In the genomic region with DNA sequence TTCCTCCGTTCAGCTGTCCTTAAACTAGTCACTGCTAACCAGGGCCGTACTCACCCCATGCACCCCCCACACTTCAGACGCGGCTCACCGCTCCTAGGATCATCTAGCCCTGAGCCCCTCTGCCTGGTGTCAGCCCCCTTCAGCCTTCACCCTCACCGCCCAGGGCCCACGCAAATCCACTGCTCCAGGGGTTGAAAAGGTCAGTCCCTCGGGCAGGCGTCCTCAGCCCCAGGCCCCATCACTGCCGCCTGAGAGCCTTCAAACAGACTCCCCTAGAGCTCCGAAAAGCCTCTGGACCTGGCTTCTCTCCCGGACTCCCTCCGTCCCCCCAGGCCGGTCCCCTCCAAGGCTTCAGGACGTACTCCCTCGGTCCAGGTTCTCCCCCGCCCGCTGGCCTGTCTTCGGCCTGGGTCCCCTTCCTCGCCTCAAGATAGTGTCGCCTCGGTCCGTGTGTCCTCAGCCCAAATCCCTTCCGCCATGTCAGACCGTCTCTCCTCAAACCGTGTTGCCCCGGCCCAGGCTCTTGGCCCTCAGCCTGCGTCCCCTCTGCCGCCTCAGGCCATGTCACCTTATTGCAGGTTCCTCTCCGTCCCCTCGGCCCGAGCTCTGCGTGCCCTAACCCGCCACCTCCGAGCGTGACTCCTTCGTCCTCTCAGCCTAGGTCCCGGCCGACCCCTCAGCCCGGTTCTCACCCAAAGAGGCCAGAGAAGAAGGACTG, we compare ENCODE assay signal across 8 cellular contexts. TPM values are rescaled to one million over a fixed set of nuclear protein-coding genes. Genes with fewer than 3 reads are reported as not detected.
A peak's percentile ranks its signal among the peaks of the same experiment; 100 is the strongest.
DNase-seq lines count a peak whose midpoint lies in the region; ATAC-seq and FAIRE-seq lines count a peak whose summit lies in the region.

No MANE protein-coding gene starts in this region.

- H3K4me3 Mint-ChIP-seq in dendritic cell treated with granulocyte-macrophage colony-stimulating factor and Interleukin-4, amounts not matched to agents 40 ng/mL and 50 ng/mL, for 4 days = peak overlapping the region; percentile 100
- peak overlapping the region; percentile 100 for H3K4me3 Mint-ChIP-seq in natural killer cell treated with Interleukin-12 subunit alpha and Interleukin-12 subunit beta and Interleukin-15 and Interleukin-18, amount 100 ng/mL, for 72 hours

- peaks cover 5% of the 10 kb centered on the region for H3K27me3 Mint-ChIP-seq in dendritic cell treated with granulocyte-macrophage colony-stimulating factor and Interleukin-4, amounts not matched to agents 40 ng/mL and 50 ng/mL, for 4 days
- no peaks in the 10 kb centered on the region for H3K27me3 Mint-ChIP-seq in natural killer cell treated with Interleukin-12 subunit alpha and Interleukin-12 subunit beta and Interleukin-15 and Interleukin-18, amount 100 ng/mL, for 72 hours

- peak overlapping the region; percentile 100 for H3K27ac Mint-ChIP-seq in dendritic cell treated with granulocyte-macrophage colony-stimulating factor and Interleukin-4, amounts not matched to agents 40 ng/mL and 50 ng/mL, for 4 days
- peak overlapping the region; percentile 98 to 99 for H3K27ac Mint-ChIP-seq in natural killer cell treated with Interleukin-12 subunit alpha and Interleukin-12 subunit beta and Interleukin-15 and Interleukin-18, amount 100 ng/mL, for 72 hours

- peak; percentile 2 for ATAC-seq in GM21447 (IDR thresholded peaks at IDR 0.05; ENCODE audit: unreplicated experiment)
- peak in 1 of 2 donors; percentile 2 for ATAC-seq in natural killer cell treated with Interleukin-12 subunit alpha and Interleukin-12 subunit beta and Interleukin-15 and Interleukin-18, amount 100 ng/mL, for 72 hours

- peaks cover 68% of the 10 kb centered on the region for H3K4me1 Mint-ChIP-seq in dendritic cell treated with granulocyte-macrophage colony-stimulating factor and Interleukin-4, amounts not matched to agents 40 ng/mL and 50 ng/mL, for 4 days (ENCODE audit: low read depth)
- H3K4me1 Mint-ChIP-seq in natural killer cell treated with Interleukin-12 subunit alpha and Interleukin-12 subunit beta and Interleukin-15 and Interleukin-18, amount 100 ng/mL, for 72 hours (ENCODE audit: low read depth in 2 of 2) = peaks cover 59 to 72% of the 10 kb centered on the region in 2 donors

- DNase-seq in NCI-H69 (lab: John Stamatoyannopoulos, UW) = peak; percentile 58
- no peak for DNase-seq in natural killer cell treated with Interleukin-12 subunit alpha and Interleukin-12 subunit beta and Interleukin-15 and Interleukin-18, amount 100 ng/mL, for 72 hours (ENCODE audit: low spot score)
- no peak for DNase-seq in NCI-H2107 (lab: John Stamatoyannopoulos, UW)
- no peak for DNase-seq in cerebellar cortex (ENCODE audit: low spot score)
- no peak for DNase-seq in RCC 7860 (ENCODE audit: low spot score)
- DNase-seq in T1000 (lab: John Stamatoyannopoulos, UW) = no peak

- H3K36me3 Mint-ChIP-seq in dendritic cell treated with granulocyte-macrophage colony-stimulating factor and Interleukin-4, amounts not matched to agents 40 ng/mL and 50 ng/mL, for 4 days (ENCODE audit: low read depth) = peaks cover 54% of the 10 kb centered on the region
- no peaks in the 10 kb centered on the region for H3K36me3 Mint-ChIP-seq in natural killer cell treated with Interleukin-12 subunit alpha and Interleukin-12 subunit beta and Interleukin-15 and Interleukin-18, amount 100 ng/mL, for 72 hours

- no peaks in the 10 kb centered on the region for H3K9me3 Mint-ChIP-seq in dendritic cell treated with granulocyte-macrophage colony-stimulating factor and Interleukin-4, amounts not matched to agents 40 ng/mL and 50 ng/mL, for 4 days
- H3K9me3 Mint-ChIP-seq in natural killer cell treated with Interleukin-12 subunit alpha and Interleukin-12 subunit beta and Interleukin-15 and Interleukin-18, amount 100 ng/mL, for 72 hours = no peaks in the 10 kb centered on the region

- intact Hi-C loops in dendritic cell treated with granulocyte-macrophage colony-stimulating factor and Interleukin-4, amounts not matched to agents 40 ng/mL and 50 ng/mL, for 4 days (cut with micrococcal nuclease) = loop anchor here (2.0 to 10.0 kb wide), 4 partner anchors 86 to 180 kb away; a partner anchor contains a TSS

- FAIRE-seq in RCC 7860 (lab: Jason Lieb, UNC) = no peak

RNA-seq across cellular contexts. Expression of a gene that starts 0.6 kb away (rescaled TPM):
- total RNA-seq in natural killer cell treated with Interleukin-12 subunit alpha and Interleukin-12 subunit beta and Interleukin-15 and Interleukin-18, amount 100 ng/mL, for 72 hours = 10 to 100 TPM; 69.9 to 78.8 TPM

RNA-seq across cellular contexts. Expression of a gene that starts 30.3 kb away (rescaled TPM):
- total RNA-seq in natural killer cell treated with Interleukin-12 subunit alpha and Interleukin-12 subunit beta and Interleukin-15 and Interleukin-18, amount 100 ng/mL, for 72 hours = 10 to 100 TPM in 1 of 2 donors, 1 to 10 TPM in 1; 4.9 to 11.4 TPM

RNA-seq across cellular contexts. Expression of a gene that starts 42.6 kb away (rescaled TPM):
- not detected for total RNA-seq in natural killer cell treated with Interleukin-12 subunit alpha and Interleukin-12 subunit beta and Interleukin-15 and Interleukin-18, amount 100 ng/mL, for 72 hours

RNA-seq across cellular contexts. Expression of a gene that starts 58.6 kb away (rescaled TPM):
- total RNA-seq in natural killer cell treated with Interleukin-12 subunit alpha and Interleukin-12 subunit beta and Interleukin-15 and Interleukin-18, amount 100 ng/mL, for 72 hours = under 1 TPM in 1 of 2 donors, not detected in 1; 0.10 TPM
